Comparison of ENCODE assay signal across 9 cellular contexts in genomic region chr16:67238806-67239470, GRCh38.
"Had no signal": no experiment of that assay in that cellular context is flagged by ENCODE, and none has a peak within 500 bp of the region (broad histone marks: within the 10 kb centered on the region; RNA-seq: fewer than 3 reads in every experiment).

No MANE protein-coding gene starts in this region.

- H3K27ac Mint-ChIP-seq: nephron had no signal

- H3K4me1 Mint-ChIP-seq: nephron had no signal

- H3K9me3 ChIP-seq: esophagus muscularis mucosa, SJSA1, tibial artery had no signal

- H3K27me3 ChIP-seq: esophagus muscularis mucosa, SJSA1, tibial artery had no signal

- DNase-seq: foreskin fibroblast, mesenchymal stem cell had no signal

- H3K27me3 Mint-ChIP-seq: activated naive CD4-positive, alpha-beta T cell treated with anti-CD3 and anti-CD28 coated beads, Interleukin-2, amount 50 U/mL, for 24 hours; brain had no signal

- H3K4me3 ChIP-seq: esophagus muscularis mucosa, SJSA1, tibial artery had no signal

- H3K27ac ChIP-seq: esophagus muscularis mucosa, VCaP had no signal

- H3K4me3 Mint-ChIP-seq: activated naive CD4-positive, alpha-beta T cell treated with anti-CD3 and anti-CD28 coated beads, Interleukin-2, amount 50 U/mL, for 24 hours; nephron had no signal

- H3K9me3 Mint-ChIP-seq: activated naive CD4-positive, alpha-beta T cell treated with anti-CD3 and anti-CD28 coated beads, Interleukin-2, amount 50 U/mL, for 24 hours; brain; nephron had no signal
